In genomic region chr12:107035733-107036132, GRCh38 we compare ENCODE assay signal across 32 cellular contexts.
"Had no signal": no experiment of that assay in that cellular context is flagged by ENCODE, and none has a peak within 500 bp of the region (broad histone marks: within the 10 kb centered on the region; RNA-seq: fewer than 3 reads in every experiment).

No MANE protein-coding gene starts in this region.

- H3K27ac Mint-ChIP-seq: activated B cell treated with CpG ODN at 0.5 μM for 24 hours; activated CD8-positive, alpha-beta T cell treated with anti-CD3 and anti-CD28 coated beads for 36 hours; activated naive CD4-positive, alpha-beta T cell treated with anti-CD3 and anti-CD28 coated beads for 36 hours; activated naive CD4-positive, alpha-beta T cell treated with anti-CD3 and anti-CD28 coated beads, Interleukin-2, amount 50 U/mL, for 24 hours; activated naive CD8-positive, alpha-beta T cell treated with anti-CD3 and anti-CD28 coated beads for 36 hours; activated naive CD8-positive, alpha-beta T cell treated with anti-CD3 and anti-CD28 coated beads, Interleukin-2, amount 50 U/mL, for 24 hours; activated T-helper 2 cell treated with anti-CD3 and anti-CD28 coated beads, Interferon-gamma antibody, Interleukin-2, Interleukin-4, amounts not matched to agents 10 μg/mL and 5 μg/mL and 100 μg/mL, durations not matched to agents 14 hours and 24 hours and 36 hours; T-helper 17 cell; T-helper 2 cell treated with Interferon-gamma antibody and Interleukin-4, amounts not matched to agents 5 μg/mL and 100 μg/mL, for 36 hours had no signal

- H3K36me3 ChIP-seq: adrenal gland, esophagus muscularis mucosa, gastrocnemius medialis, heart left ventricle, WERI-Rb-1 had no signal

- H3K27me3 Mint-ChIP-seq: activated B cell treated with CpG ODN at 0.5 μM for 24 hours; activated CD8-positive, alpha-beta T cell treated with anti-CD3 and anti-CD28 coated beads for 36 hours; activated naive CD4-positive, alpha-beta T cell treated with anti-CD3 and anti-CD28 coated beads, Interleukin-2, amount 50 U/mL, for 24 hours; activated naive CD8-positive, alpha-beta T cell treated with anti-CD3 and anti-CD28 coated beads for 36 hours; activated naive CD8-positive, alpha-beta T cell treated with anti-CD3 and anti-CD28 coated beads, Interleukin-2, amount 50 U/mL, for 24 hours; effector memory CD8-positive, alpha-beta T cell; T-helper 17 cell had no signal

- H3K4me1 Mint-ChIP-seq: activated B cell treated with CpG ODN at 0.5 μM for 24 hours had no signal

- DNase-seq: activated B cell treated with CpG ODN at 0.5 μM for 24 hours; activated CD4-positive, alpha-beta T cell treated with anti-CD3 and anti-CD28 coated beads for 48 hours; activated CD4-positive, alpha-beta T cell treated with anti-CD3 and anti-CD28 coated beads, Interleukin-2, amount 50 U/mL, for 1 hour; activated CD4-positive, alpha-beta T cell treated with anti-CD3 and anti-CD28 coated beads, Interleukin-2, amount 50 U/mL, for 48 hours; activated CD8-positive, alpha-beta memory T cell treated with anti-CD3 and anti-CD28 coated beads for 24 hours; activated CD8-positive, alpha-beta T cell treated with anti-CD3 and anti-CD28 coated beads for 36 hours; activated effector memory CD4-positive, alpha-beta T cell treated with anti-CD3 and anti-CD28 coated beads, Interleukin-2, amount 50 U/mL, for 16 hours; activated naive CD4-positive, alpha-beta T cell treated with anti-CD3 and anti-CD28 coated beads for 36 hours; activated naive CD8-positive, alpha-beta T cell treated with anti-CD3 and anti-CD28 coated beads for 36 hours; activated naive CD8-positive, alpha-beta T cell treated with anti-CD3 and anti-CD28 coated beads, Interleukin-2, amount 50 U/mL, for 24 hours; activated T-cell treated with anti-CD3 and anti-CD28 coated beads, Interleukin-2, amount 50 U/mL, for 4 hours; adrenal gland; amygdala; aorta; body of pancreas; caudate nucleus; cortex of kidney; dermis blood vessel endothelial cell; effector CD4-positive, alpha-beta T cell; effector memory CD8-positive, alpha-beta T cell; erythroblast; foreskin keratinocyte; gastrocnemius medialis; glutamatergic neuron; heart left ventricle; T-helper 17 cell; T1000; WERI-Rb-1 had no signal

- H3K27ac ChIP-seq: adrenal gland, body of pancreas, esophagus muscularis mucosa, foreskin keratinocyte, gastrocnemius medialis, heart left ventricle, WERI-Rb-1 had no signal

- H3K9me3 ChIP-seq: adrenal gland, body of pancreas, esophagus muscularis mucosa, gastrocnemius medialis had no signal

- H3K27me3 ChIP-seq: adrenal gland, body of pancreas, esophagus muscularis mucosa, foreskin keratinocyte, gastrocnemius medialis, heart left ventricle had no signal

- H3K4me1 ChIP-seq: foreskin keratinocyte had no signal

- H3K4me3 ChIP-seq: adrenal gland, body of pancreas, esophagus muscularis mucosa, gastrocnemius medialis, heart left ventricle had no signal

- H3K4me3 Mint-ChIP-seq: activated B cell treated with CpG ODN at 0.5 μM for 24 hours; activated CD8-positive, alpha-beta T cell treated with anti-CD3 and anti-CD28 coated beads for 36 hours; activated naive CD4-positive, alpha-beta T cell treated with anti-CD3 and anti-CD28 coated beads for 36 hours; activated naive CD4-positive, alpha-beta T cell treated with anti-CD3 and anti-CD28 coated beads, Interleukin-2, amount 50 U/mL, for 24 hours; activated naive CD8-positive, alpha-beta T cell treated with anti-CD3 and anti-CD28 coated beads for 36 hours; activated naive CD8-positive, alpha-beta T cell treated with anti-CD3 and anti-CD28 coated beads, Interleukin-2, amount 50 U/mL, for 24 hours; activated T-cell treated with anti-CD3 and anti-CD28 coated beads, Interleukin-2, amount 50 U/mL, for 4 hours; effector memory CD8-positive, alpha-beta T cell; T-helper 17 cell; T-helper 2 cell treated with Interferon-gamma antibody and Interleukin-4, amounts not matched to agents 5 μg/mL and 100 μg/mL, for 36 hours had no signal

- H3K9me3 Mint-ChIP-seq: activated naive CD4-positive, alpha-beta T cell treated with anti-CD3 and anti-CD28 coated beads, Interleukin-2, amount 50 U/mL, for 24 hours; T-helper 2 cell treated with Interferon-gamma antibody and Interleukin-4, amounts not matched to agents 5 μg/mL and 100 μg/mL, for 36 hours had no signal
